ENCODE assay signal across 13 cellular contexts in genomic region chr1:100627018-100627716, GRCh38.
A peak's percentile ranks its signal among the peaks of the same experiment; 100 is the strongest.
DNase-seq lines count a peak whose midpoint lies in the region; ATAC-seq and TF ChIP-seq lines count a peak whose summit lies in the region.
"Had no signal": no experiment of that assay in that cellular context is flagged by ENCODE, and none has a peak within 500 bp of the region (broad histone marks: within the 10 kb centered on the region; RNA-seq: fewer than 3 reads in every experiment).

No MANE protein-coding gene starts in this region.

- H3K4me1 ChIP-seq in neutrophil (ENCODE audit: control insufficient read depth in 1 of 2, insufficient read depth in 1 of 2, low read depth in 1 of 2, low read length in 1 of 2), result peaks cover 0 to 11% of the 10 kb centered on the region in 2 experiments

- TF ChIP-seq CTCF in chondrocyte (IDR thresholded peaks at IDR 0.05) (no peak), neutrophil (IDR thresholded peaks at IDR 0.05) (no peak)

- no peaks in the 10 kb centered on the region for H3K36me3 Mint-ChIP-seq in chondrocyte (ENCODE audit: low read depth)
- H3K36me3 Mint-ChIP-seq: activated naive CD4-positive, alpha-beta T cell treated with anti-CD3 and anti-CD28 coated beads, Interleukin-2, amount 10 ng/mL, durations not matched to agents 7 days and 5 days had no signal

- H3K9me3 Mint-ChIP-seq in chondrocyte (ENCODE audit: low read depth), result peaks cover 12% of the 10 kb centered on the region
- H3K9me3 Mint-ChIP-seq: activated CD4-positive, alpha-beta T cell treated with anti-CD3 and anti-CD28 coated beads, Interleukin-2, amount 10 ng/mL, durations not matched to agents 24 days and 14 days; activated naive CD4-positive, alpha-beta T cell treated with anti-CD3 and anti-CD28 coated beads, Interleukin-2, amount 10 ng/mL, durations not matched to agents 7 days and 5 days had no signal

- H3K4me1 Mint-ChIP-seq in chondrocyte (ENCODE audit: low read depth), result peaks cover 83% of the 10 kb centered on the region

- H3K9me3 ChIP-seq in neutrophil, result no peaks in the 10 kb centered on the region

- peak; percentile 91 for DNase-seq in EH (ENCODE audit: low read depth)
- peak; percentile 78 for DNase-seq in M059J (ENCODE audit: low read depth)
- no peak for DNase-seq in chondrocyte (ENCODE audit: low spot score)
- DNase-seq in OCI-M2 (lab: John Stamatoyannopoulos, UW; ENCODE audit: unreplicated experiment), result no peak
- no peak for DNase-seq in NCI-H1694 treated with DMSO at 0.1 percent for 48 hours (lab: John Stamatoyannopoulos, UW)
- DNase-seq: activated CD4-positive, alpha-beta T cell treated with anti-CD3 and anti-CD28 coated beads, Interleukin-2, amount 10 ng/mL, durations not matched to agents 24 days and 14 days; activated naive CD4-positive, alpha-beta T cell treated with anti-CD3 and anti-CD28 coated beads, Interleukin-2, amount 10 ng/mL, durations not matched to agents 7 days and 5 days; endodermal cell; NCI-H2081 treated with DMSO at 0.1 percent for 48 hours had no signal

- H3K4me3 ChIP-seq in neutrophil (ENCODE audit: low read depth in 1 of 2, low read length in 1 of 2), result no peak overlapping the region

- ATAC-seq in GM18502 (IDR thresholded peaks at IDR 0.05; ENCODE audit: poor library complexity, unreplicated experiment) (no peak), HG03097 (IDR thresholded peaks at IDR 0.05; ENCODE audit: low FRiP score, unreplicated experiment) (no peak)

- H3K27ac ChIP-seq in neutrophil, result peak overlapping the region; percentile 16
- H3K27ac ChIP-seq: RWPE1 had no signal

- no peak overlapping the region for H3K4me3 Mint-ChIP-seq in chondrocyte (ENCODE audit: unreplicated experiment)
- H3K4me3 Mint-ChIP-seq: activated CD4-positive, alpha-beta T cell treated with anti-CD3 and anti-CD28 coated beads, Interleukin-2, amount 10 ng/mL, durations not matched to agents 24 days and 14 days; activated naive CD4-positive, alpha-beta T cell treated with anti-CD3 and anti-CD28 coated beads, Interleukin-2, amount 10 ng/mL, durations not matched to agents 7 days and 5 days; endodermal cell had no signal

- no peaks in the 10 kb centered on the region for H3K27me3 ChIP-seq in neutrophil

- peak overlapping the region; percentile 86 for H3K27ac Mint-ChIP-seq in chondrocyte (ENCODE audit: unreplicated experiment)
- H3K27ac Mint-ChIP-seq: activated CD4-positive, alpha-beta T cell treated with anti-CD3 and anti-CD28 coated beads, Interleukin-2, amount 10 ng/mL, durations not matched to agents 24 days and 14 days; activated naive CD4-positive, alpha-beta T cell treated with anti-CD3 and anti-CD28 coated beads, Interleukin-2, amount 10 ng/mL, durations not matched to agents 7 days and 5 days; endodermal cell had no signal

- no peaks in the 10 kb centered on the region for H3K36me3 ChIP-seq in neutrophil

- no peaks in the 10 kb centered on the region for H3K27me3 Mint-ChIP-seq in chondrocyte (ENCODE audit: low read depth)
- H3K27me3 Mint-ChIP-seq: activated CD4-positive, alpha-beta T cell treated with anti-CD3 and anti-CD28 coated beads, Interleukin-2, amount 10 ng/mL, durations not matched to agents 24 days and 14 days; activated naive CD4-positive, alpha-beta T cell treated with anti-CD3 and anti-CD28 coated beads, Interleukin-2, amount 10 ng/mL, durations not matched to agents 7 days and 5 days had no signal

Comparison
In these comparisons a context has a peak if more than half of its experiments do, and no peak if none do; other contexts are left out.
1. DNase-seq: peak in EH (single experiment) and M059J (single experiment); none in chondrocyte (single experiment), OCI-M2 (single experiment) and NCI-H1694 treated with DMSO at 0.1 percent for 48 hours (single experiment).